Comparison of ENCODE assay signal across 1 cellular context in the genomic region with DNA sequence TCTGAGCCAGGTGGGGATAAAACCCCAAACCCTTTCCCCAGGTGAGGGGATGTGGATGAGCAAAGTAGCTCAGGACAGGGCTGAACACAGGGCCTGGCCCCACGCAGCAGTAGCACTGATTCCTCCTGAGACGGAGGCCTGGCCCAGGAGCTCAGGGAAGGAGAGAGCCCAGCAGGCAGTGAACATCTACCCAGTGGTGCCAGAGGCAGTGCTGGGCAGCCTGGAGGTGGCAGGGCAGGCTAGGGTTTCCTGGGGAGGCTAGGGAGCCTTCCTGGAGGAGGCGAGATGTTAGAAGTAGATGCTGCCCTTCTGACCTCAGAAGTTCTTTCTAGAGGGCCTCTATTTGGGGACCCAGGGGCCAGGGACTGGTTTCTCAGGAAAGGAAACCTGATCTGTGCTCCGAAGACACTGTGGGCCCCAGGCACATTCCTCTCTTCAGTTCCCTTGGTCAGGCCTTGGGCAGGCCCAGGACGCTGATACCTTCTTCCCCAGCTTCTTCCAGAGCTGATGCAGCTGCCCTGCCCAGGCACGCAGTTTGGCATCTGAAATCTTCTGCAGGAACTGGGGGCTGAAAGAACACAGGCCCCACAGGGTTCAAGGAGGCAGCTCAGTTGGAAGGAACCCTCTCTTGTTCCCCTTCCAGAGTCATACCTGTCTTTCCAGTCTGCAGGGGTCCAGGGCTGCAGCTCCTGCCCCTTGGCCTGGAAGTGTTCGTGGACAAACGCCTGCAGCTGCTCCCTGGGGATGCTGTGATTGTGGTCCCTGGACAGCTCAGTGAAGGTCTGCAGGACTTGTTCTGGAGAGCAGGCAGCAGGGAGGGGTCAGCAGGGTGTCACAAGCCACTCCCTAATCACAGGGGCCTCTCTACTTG.
A peak's percentile ranks its signal among the peaks of the same experiment; 100 is the strongest.
TF ChIP-seq lines count a peak whose summit lies in the region.

No MANE protein-coding gene starts in this region.

TF ChIP-seq in K562, 482 proteins besides CTCF, POLR2A, EP300 and RAD21:
- TF ChIP-seq CREM (IDR thresholded peaks at IDR 0.05; ENCODE audit: low read depth) (no peak), NCOA2 (IDR thresholded peaks at IDR 0.05; ENCODE audit: partially characterized antibody in 2 of 2) (no peak), PML (IDR thresholded peaks at IDR 0.05; ENCODE audit: low read length) (no peak), JUNB (CRISPR knock-in tag; conservative IDR thresholded peaks at IDR 0.05) (no peak), ZFP36 (IDR thresholded peaks at IDR 0.05; ENCODE audit: low read depth, low read length, partially characterized antibody) (peak; percentile 80), SUPT5H (IDR thresholded peaks at IDR 0.05) (no peak), TCFL5 (CRISPR knock-in tag; conservative IDR thresholded peaks at IDR 0.05) (no peak), NFRKB (IDR thresholded peaks at IDR 0.05; ENCODE audit: low read depth) (no peak)
